25 cellular contexts compared by ENCODE assay signal in genomic region chr1:18817316-18817715, GRCh38. TPM values are rescaled to one million over a fixed set of nuclear protein-coding genes. Genes with fewer than 3 reads are reported as not detected.
"Had no signal": no experiment of that assay in that cellular context is flagged by ENCODE, and none has a peak within 500 bp of the region (broad histone marks: within the 10 kb centered on the region; RNA-seq: fewer than 3 reads in every experiment).

No MANE protein-coding gene starts in this region.

- H3K36me3 ChIP-seq: SJSA1 had no signal

- H3K4me1 ChIP-seq: SJSA1 had no signal

- FAIRE-seq: RCC 7860 had no signal

- H3K4me3 ChIP-seq: SJSA1, SK-N-MC had no signal

- DNase-seq: IMR-90, Kasumi-1, MM.1S, NCI-H1092 treated with DMSO at 0.1 percent for 48 hours, NCI-H1436, NCI-H1694, NCI-H1930, NCI-H2081, NCI-H2107, NCI-H226, NCI-H446, NCI-H510A, NCI-H524 treated with DMSO at 0.1 percent for 48 hours, NCI-H69, NCI-H774, Right ventricle myocardium superior, RPMI8226, SIG-M5, SW 1271 had no signal

- H3K27ac ChIP-seq: KMS-11, SJSA1, SK-N-MC had no signal

- H3K4me2 ChIP-seq: KMS-11 had no signal

- H3K9ac ChIP-seq: KMS-11 had no signal

- H3K9me3 ChIP-seq: SJSA1 had no signal

RNA-seq across cellular contexts. Expression of gene TAS1R2, which starts 42.1 kb away (rescaled TPM):
- total RNA-seq: HT-29, IMR-90, M059J, Right ventricle myocardium superior, SJSA1 had no signal
- polyA plus RNA-seq: IMR-90 had no signal
